ENCODE assay signal across 16 cellular contexts in the genomic region with DNA sequence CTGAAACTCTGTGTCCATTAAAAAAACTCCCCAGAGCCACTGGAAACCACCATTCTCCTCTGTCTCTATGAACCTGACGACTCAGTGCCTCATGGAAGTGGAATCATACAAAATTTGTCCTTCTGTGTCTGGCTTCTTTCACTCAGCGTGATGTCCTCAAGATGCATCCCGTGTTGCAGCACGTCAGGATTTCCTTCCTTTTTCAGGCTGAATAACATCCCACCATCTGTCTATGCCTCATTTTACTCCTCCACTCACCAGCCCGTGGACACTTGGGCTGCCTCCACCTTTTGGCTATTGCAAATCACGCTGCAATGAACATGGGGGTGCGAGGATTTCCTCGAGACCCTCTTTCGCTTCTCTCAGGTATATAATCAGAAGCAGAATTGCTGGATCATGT. TPM values are rescaled to one million over a fixed set of nuclear protein-coding genes. Genes with fewer than 3 reads are reported as not detected.
DNase-seq lines count a peak whose midpoint lies in the region; ATAC-seq and TF ChIP-seq lines count a peak whose summit lies in the region.
"Had no signal": no experiment of that assay in that cellular context is flagged by ENCODE, and none has a peak within 500 bp of the region (broad histone marks: within the 10 kb centered on the region; RNA-seq: fewer than 3 reads in every experiment).

No MANE protein-coding gene starts in this region.

- peaks cover 55% of the 10 kb centered on the region for H3K4me1 Mint-ChIP-seq in dendritic cell treated with granulocyte-macrophage colony-stimulating factor and Interleukin-4, amounts not matched to agents 40 ng/mL and 50 ng/mL, for 4 days (ENCODE audit: low read depth)
- H3K4me1 Mint-ChIP-seq in naive thymus-derived CD4-positive, alpha-beta T cell: peaks cover 0 to 14% (median 3%) of the 10 kb centered on the region in 7 donors
- H3K4me1 Mint-ChIP-seq: GM23338 had no signal

- H3K9me3 ChIP-seq in naive thymus-derived CD4-positive, alpha-beta T cell (ENCODE audit: control insufficient read depth in 2 of 3, low read length in 3 of 3): no peaks in the 10 kb centered on the region
- H3K9me3 ChIP-seq in colonic mucosa: no peaks in the 10 kb centered on the region
- H3K9me3 ChIP-seq: BLaER1 treated with 17β-estradiol and CSF1 and Interleukin-3, amounts not matched to agents 10 nM and 100 nM; HAP-1 had no signal

- intact Hi-C loops in dendritic cell treated with granulocyte-macrophage colony-stimulating factor and Interleukin-4, amounts not matched to agents 40 ng/mL and 50 ng/mL, for 4 days (cut with micrococcal nuclease): no loop called here
- intact Hi-C loops in naive thymus-derived CD4-positive, alpha-beta T cell (cut with micrococcal nuclease): loop anchor here in 1 of 2 donors (10.0 kb wide), 1 partner anchor 116 kb away; the partner anchor contains the start of gene ALDH3A2
- intact Hi-C loops in colonic mucosa (cut with DNase I): loop anchor here (10.0 kb wide), 1 partner anchor 396 kb away; the partner anchor contains the start of gene B9D1

- H3K9ac ChIP-seq in colonic mucosa (ENCODE audit: low read depth in 2 of 2, low read length in 2 of 2): no peak overlapping the region
- H3K9ac ChIP-seq: BLaER1 treated with 17β-estradiol and CSF1 and Interleukin-3, amounts not matched to agents 10 nM and 100 nM had no signal

- POLR2A ChIA-PET in naive thymus-derived CD4-positive, alpha-beta T cell (lab: Charles Lee): interaction anchor here (0.6 kb wide), 1 partner anchor 198 kb away, joined by 3 read pairs; no protein-coding TSS in a partner anchor

- peak; percentile 31 for ATAC-seq in naive thymus-derived CD4-positive, alpha-beta T cell
- ATAC-seq in GM21447 (IDR thresholded peaks at IDR 0.05; ENCODE audit: unreplicated experiment): no peak
- ATAC-seq: GM12878 had no signal

- H3K9me3 Mint-ChIP-seq in dendritic cell treated with granulocyte-macrophage colony-stimulating factor and Interleukin-4, amounts not matched to agents 40 ng/mL and 50 ng/mL, for 4 days: no peaks in the 10 kb centered on the region
- no peaks in the 10 kb centered on the region for H3K9me3 Mint-ChIP-seq in naive thymus-derived CD4-positive, alpha-beta T cell
- H3K9me3 Mint-ChIP-seq: CD4-positive, alpha-beta memory T cell; GM23338 had no signal

- CTCF ChIA-PET in naive thymus-derived CD4-positive, alpha-beta T cell (lab: Charles Lee): interaction anchor here (0.5 to 7.5 kb wide), 6 partner anchors 9 to 294 kb away, joined by 3 to 67 read pairs (median 12); no protein-coding TSS in a partner anchor

- H3K27ac ChIP-seq in naive thymus-derived CD4-positive, alpha-beta T cell (ENCODE audit: low read depth, low read length): no peak overlapping the region
- H3K27ac ChIP-seq in colonic mucosa: no peak overlapping the region
- H3K27ac ChIP-seq: 22Rv1; BLaER1 treated with 17β-estradiol and CSF1 and Interleukin-3, amounts not matched to agents 10 nM and 100 nM had no signal

- H3K4me3 ChIP-seq in naive thymus-derived CD4-positive, alpha-beta T cell (ENCODE audit: low read length): no peak overlapping the region
- H3K4me3 ChIP-seq in colonic mucosa: no peak overlapping the region
- H3K4me3 ChIP-seq: BLaER1 treated with 17β-estradiol and CSF1 and Interleukin-3, amounts not matched to agents 10 nM and 100 nM; GM12878; GM23338; HAP-1 had no signal

- no peaks in the 10 kb centered on the region for H3K36me3 ChIP-seq in naive thymus-derived CD4-positive, alpha-beta T cell (ENCODE audit: control insufficient read depth in 2 of 3, insufficient read depth in 3 of 3, low read length in 3 of 3)
- no peaks in the 10 kb centered on the region for H3K36me3 ChIP-seq in colonic mucosa
- H3K36me3 ChIP-seq: BLaER1 treated with 17β-estradiol and CSF1 and Interleukin-3, amounts not matched to agents 10 nM and 100 nM; HAP-1 had no signal

- H3K27me3 Mint-ChIP-seq in dendritic cell treated with granulocyte-macrophage colony-stimulating factor and Interleukin-4, amounts not matched to agents 40 ng/mL and 50 ng/mL, for 4 days: peaks cover 18% of the 10 kb centered on the region
- H3K27me3 Mint-ChIP-seq in naive thymus-derived CD4-positive, alpha-beta T cell: peaks cover 0 to 6% (median 0%) of the 10 kb centered on the region in 5 donors

- no peak overlapping the region for H3K4me3 Mint-ChIP-seq in dendritic cell treated with granulocyte-macrophage colony-stimulating factor and Interleukin-4, amounts not matched to agents 40 ng/mL and 50 ng/mL, for 4 days
- H3K4me3 Mint-ChIP-seq in naive thymus-derived CD4-positive, alpha-beta T cell: no peak overlapping the region
- H3K4me3 Mint-ChIP-seq: CD4-positive, alpha-beta memory T cell; GM23338 had no signal

- TF ChIP-seq CTCF in colonic mucosa (IDR thresholded peaks at IDR 0.05): no peak

- no peaks in the 10 kb centered on the region for H3K4me1 ChIP-seq in naive thymus-derived CD4-positive, alpha-beta T cell (ENCODE audit: control insufficient read depth in 2 of 2, insufficient read depth in 2 of 2, low read length in 2 of 2)
- H3K4me1 ChIP-seq in colonic mucosa: no peaks in the 10 kb centered on the region
- H3K4me1 ChIP-seq: HAP-1 had no signal

- DNase-seq in activated CD8-positive, alpha-beta memory T cell treated with anti-CD3 and anti-CD28 coated beads, Interleukin-2, amount 50 U/mL, for 48 hours: peak; percentile 3
- DNase-seq in activated CD8-positive, alpha-beta memory T cell treated with anti-CD3 and anti-CD28 coated beads, Interleukin-2, amount 50 U/mL, for 4 hours: no peak
- DNase-seq in CD1c-positive myeloid dendritic cell (ENCODE audit: extremely low spot score) (peak; percentile 61), colonic mucosa (no peak)
- DNase-seq in naive thymus-derived CD4-positive, alpha-beta T cell: no peak
- no peak for DNase-seq in stimulated activated naive CD4-positive, alpha-beta T cell (lab: John Stamatoyannopoulos, UW)
- DNase-seq: CD4-positive, alpha-beta memory T cell; DMS79 had no signal

- H3K27me3 ChIP-seq in naive thymus-derived CD4-positive, alpha-beta T cell (ENCODE audit: control insufficient read depth in 2 of 2, insufficient read depth in 2 of 2, low read length in 2 of 2): no peaks in the 10 kb centered on the region
- H3K27me3 ChIP-seq in colonic mucosa: no peaks in the 10 kb centered on the region
- H3K27me3 ChIP-seq: BLaER1 treated with 17β-estradiol and CSF1 and Interleukin-3, amounts not matched to agents 10 nM and 100 nM had no signal

- no peaks in the 10 kb centered on the region for H3K36me3 Mint-ChIP-seq in dendritic cell treated with granulocyte-macrophage colony-stimulating factor and Interleukin-4, amounts not matched to agents 40 ng/mL and 50 ng/mL, for 4 days (ENCODE audit: low read depth)
- no peaks in the 10 kb centered on the region for H3K36me3 Mint-ChIP-seq in naive thymus-derived CD4-positive, alpha-beta T cell
- H3K36me3 Mint-ChIP-seq: CD4-positive, alpha-beta memory T cell had no signal

- peak overlapping the region; percentile 75 for H3K27ac Mint-ChIP-seq in dendritic cell treated with granulocyte-macrophage colony-stimulating factor and Interleukin-4, amounts not matched to agents 40 ng/mL and 50 ng/mL, for 4 days
- peak overlapping the region in 1 of 9 donors; percentile 84 for H3K27ac Mint-ChIP-seq in naive thymus-derived CD4-positive, alpha-beta T cell
- H3K27ac Mint-ChIP-seq: CD4-positive, alpha-beta memory T cell; GM23338 had no signal

RNA-seq across cellular contexts. Expression of gene ALDH3A1, which starts 12.7 kb away (rescaled TPM):
- total RNA-seq in naive thymus-derived CD4-positive, alpha-beta T cell: under 1 TPM in 1 of 5 experiments, not detected in 4; 0.61 TPM
- polyA plus RNA-seq in naive thymus-derived CD4-positive, alpha-beta T cell: not detected
- total RNA-seq in colonic mucosa: 1 to 10 TPM; 3.7 to 6.6 TPM
- total RNA-seq: CD4-positive, alpha-beta memory T cell; G401; GM12878 had no signal
- polyA plus RNA-seq: CD4-positive, alpha-beta memory T cell had no signal

RNA-seq across cellular contexts. Expression of gene SLC47A2, which starts 44.4 kb away (rescaled TPM):
- not detected for total RNA-seq in naive thymus-derived CD4-positive, alpha-beta T cell
- not detected for polyA plus RNA-seq in naive thymus-derived CD4-positive, alpha-beta T cell
- total RNA-seq in colonic mucosa: under 1 TPM; 0.16 to 0.25 TPM
- total RNA-seq: CD4-positive, alpha-beta memory T cell; G401; GM12878; GM23338 had no signal
- polyA plus RNA-seq: CD4-positive, alpha-beta memory T cell; GM12878; GM23338 had no signal

Comparison
In these comparisons a context has a peak if more than half of its experiments do, and no peak if none do; other contexts are left out.
1. DNase-seq: peak in activated CD8-positive, alpha-beta memory T cell treated with anti-CD3 and anti-CD28 coated beads, Interleukin-2, amount 50 U/mL, for 48 hours (single experiment) and CD1c-positive myeloid dendritic cell (single experiment); none in activated CD8-positive, alpha-beta memory T cell treated with anti-CD3 and anti-CD28 coated beads, Interleukin-2, amount 50 U/mL, for 4 hours (single experiment), naive thymus-derived CD4-positive, alpha-beta T cell (0 of 9), stimulated activated naive CD4-positive, alpha-beta T cell (0 of 6) and colonic mucosa (single experiment).